21 cellular contexts compared by ENCODE assay signal in the genomic region with DNA sequence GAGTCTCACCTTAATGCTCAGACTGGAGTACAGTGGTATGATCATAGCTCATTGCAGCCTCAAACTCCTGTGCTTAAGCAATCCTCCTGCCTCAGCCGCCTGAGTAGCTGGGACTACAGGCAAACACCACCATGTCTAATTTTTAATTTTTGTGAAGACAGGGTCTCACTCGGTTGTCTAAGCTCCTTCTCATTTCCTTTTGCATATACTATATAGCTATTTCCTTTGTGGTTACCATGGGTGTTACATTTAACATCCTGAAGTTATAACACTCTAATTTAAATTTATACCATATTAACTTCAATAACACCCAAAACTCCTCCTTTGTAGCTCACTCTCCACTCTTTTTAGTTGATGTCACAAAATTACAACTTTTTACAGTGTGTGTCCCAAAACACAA.
A peak's percentile ranks its signal among the peaks of the same experiment; 100 is the strongest.
DNase-seq lines count a peak whose midpoint lies in the region; ATAC-seq and TF ChIP-seq lines count a peak whose summit lies in the region.
"Had no signal": no experiment of that assay in that cellular context is flagged by ENCODE, and none has a peak within 500 bp of the region (broad histone marks: within the 10 kb centered on the region; RNA-seq: fewer than 3 reads in every experiment).

No MANE protein-coding gene starts in this region.

- no peaks in the 10 kb centered on the region for H3K27me3 ChIP-seq in CD4-positive, alpha-beta T cell (ENCODE audit: control insufficient read depth, insufficient read depth, low read length)
- H3K27me3 ChIP-seq in naive thymus-derived CD4-positive, alpha-beta T cell (ENCODE audit: control insufficient read depth in 2 of 2, insufficient read depth in 2 of 2, low read length in 2 of 2): no peaks in the 10 kb centered on the region
- no peaks in the 10 kb centered on the region for H3K27me3 ChIP-seq in upper lobe of right lung
- H3K27me3 ChIP-seq: foreskin keratinocyte, neural progenitor cell, sigmoid colon, vagina had no signal

- intact Hi-C loops in CD4-positive, alpha-beta T cell (cut with DNase I, micrococcal nuclease): no loop called here
- intact Hi-C loops in activated CD4-positive, alpha-beta memory T cell treated with anti-CD3 and anti-CD28 coated beads for 36 hours (cut with micrococcal nuclease): no loop called here
- intact Hi-C loops in naive thymus-derived CD4-positive, alpha-beta T cell (cut with micrococcal nuclease): no loop called here
- intact Hi-C loops in upper lobe of right lung (cut with DNase I): no loop called here

- H3K4me3 ChIP-seq in Jurkat, Clone E6-1 (ENCODE audit: low read length): no peak overlapping the region
- H3K4me3 ChIP-seq in naive thymus-derived CD4-positive, alpha-beta T cell (ENCODE audit: low read length): no peak overlapping the region
- H3K4me3 ChIP-seq in upper lobe of right lung: no peak overlapping the region
- H3K4me3 ChIP-seq: neural progenitor cell, sigmoid colon, vagina had no signal

- CTCF ChIA-PET in CD4-positive, alpha-beta T cell (lab: Charles Lee): no interaction called here
- CTCF ChIA-PET in activated CD4-positive, alpha-beta memory T cell treated with anti-CD3 and anti-CD28 coated beads for 36 hours (lab: Charles Lee): no interaction called here
- CTCF ChIA-PET in naive thymus-derived CD4-positive, alpha-beta T cell (lab: Charles Lee): no interaction called here
- CTCF ChIA-PET in GM10248 (lab: Yijun Ruan, JAX): interaction anchor here (1.1 kb wide), 1 partner anchor 24 kb away, joined by 4 read pairs; no protein-coding TSS in a partner anchor

- H3K27me3 Mint-ChIP-seq in CD4-positive, alpha-beta T cell: no peaks in the 10 kb centered on the region
- H3K27me3 Mint-ChIP-seq in activated CD4-positive, alpha-beta memory T cell treated with anti-CD3 and anti-CD28 coated beads for 36 hours: no peaks in the 10 kb centered on the region
- H3K27me3 Mint-ChIP-seq in naive thymus-derived CD4-positive, alpha-beta T cell: no peaks in the 10 kb centered on the region

- DNase-seq in CD4-positive, alpha-beta T cell: no peak
- peak; percentile 14 for DNase-seq in Jurkat, Clone E6-1 (ENCODE audit: low read depth, low spot score)
- DNase-seq in activated CD4-positive, alpha-beta memory T cell treated with anti-CD3 and anti-CD28 coated beads for 36 hours: no peak
- no peak for DNase-seq in naive thymus-derived CD4-positive, alpha-beta T cell
- DNase-seq in NCI-H226 (no peak), upper lobe of right lung (no peak), GM10248 (ENCODE audit: extremely low spot score) (no peak)
- DNase-seq: activated CD4-positive, alpha-beta T cell treated with anti-CD3 and anti-CD28 coated beads for 4 hours; activated naive CD4-positive, alpha-beta T cell treated with anti-CD3 and anti-CD28 coated beads, Interleukin-2, amount 50 U/mL, for 16 hours; COR-L47; effector CD4-positive, alpha-beta T cell; foreskin keratinocyte; KG1; left ventricle myocardium superior; NCI-H187; sigmoid colon; SW 1271 had no signal

- ATAC-seq in CD4-positive, alpha-beta T cell (ENCODE audit: poor library complexity): no peak
- ATAC-seq in naive thymus-derived CD4-positive, alpha-beta T cell: peak; percentile 76
- no peak for ATAC-seq in upper lobe of right lung
- ATAC-seq: foreskin keratinocyte, left ventricle myocardium superior, Right ventricle myocardium inferior had no signal

- POLR2A ChIA-PET in CD4-positive, alpha-beta T cell (lab: Charles Lee): interaction anchor here (1.2 kb wide), 1 partner anchor 114 kb away, joined by 3 read pairs; the partner anchor contains the start of gene DCK
- POLR2A ChIA-PET in activated CD4-positive, alpha-beta memory T cell treated with anti-CD3 and anti-CD28 coated beads for 36 hours (lab: Charles Lee): no interaction called here
- POLR2A ChIA-PET in naive thymus-derived CD4-positive, alpha-beta T cell (lab: Charles Lee): no interaction called here
- POLR2A ChIA-PET in GM10248 (lab: Yijun Ruan, JAX): no interaction called here

- H3K4me1 Mint-ChIP-seq in CD4-positive, alpha-beta T cell (ENCODE audit: low read depth): peaks cover 36% of the 10 kb centered on the region
- peaks cover 36% of the 10 kb centered on the region for H3K4me1 Mint-ChIP-seq in activated CD4-positive, alpha-beta memory T cell treated with anti-CD3 and anti-CD28 coated beads for 36 hours (ENCODE audit: low read depth)
- peaks cover 6 to 37% (median 33%) of the 10 kb centered on the region in 7 donors for H3K4me1 Mint-ChIP-seq in naive thymus-derived CD4-positive, alpha-beta T cell
- H3K4me1 Mint-ChIP-seq: mesothelial cell of epicardium, neural progenitor cell had no signal

- peaks cover 6 to 46% of the 10 kb centered on the region in 2 donors for H3K4me1 ChIP-seq in naive thymus-derived CD4-positive, alpha-beta T cell (ENCODE audit: control insufficient read depth in 2 of 2, insufficient read depth in 2 of 2, low read length in 2 of 2)
- H3K4me1 ChIP-seq in upper lobe of right lung: no peaks in the 10 kb centered on the region
- H3K4me1 ChIP-seq: foreskin keratinocyte, neural progenitor cell, sigmoid colon, vagina had no signal

- H3K9me3 Mint-ChIP-seq in CD4-positive, alpha-beta T cell: no peaks in the 10 kb centered on the region
- peaks cover 2% of the 10 kb centered on the region for H3K9me3 Mint-ChIP-seq in activated CD4-positive, alpha-beta memory T cell treated with anti-CD3 and anti-CD28 coated beads for 36 hours
- peaks cover 0 to 5% (median 0%) of the 10 kb centered on the region in 11 donors for H3K9me3 Mint-ChIP-seq in naive thymus-derived CD4-positive, alpha-beta T cell
- H3K9me3 Mint-ChIP-seq: neural progenitor cell had no signal

- peak overlapping the region; percentile 16 for H3K4me3 Mint-ChIP-seq in CD4-positive, alpha-beta T cell
- no peak overlapping the region for H3K4me3 Mint-ChIP-seq in activated CD4-positive, alpha-beta memory T cell treated with anti-CD3 and anti-CD28 coated beads for 36 hours
- H3K4me3 Mint-ChIP-seq in naive thymus-derived CD4-positive, alpha-beta T cell: peak overlapping the region in 6 of 10 donors; percentile 12 to 71 (median 28)
- H3K4me3 Mint-ChIP-seq: mesothelial cell of epicardium, neural progenitor cell had no signal

- H3K9me3 ChIP-seq in CD4-positive, alpha-beta T cell (ENCODE audit: control insufficient read depth, low read length): no peaks in the 10 kb centered on the region
- no peaks in the 10 kb centered on the region for H3K9me3 ChIP-seq in naive thymus-derived CD4-positive, alpha-beta T cell (ENCODE audit: control insufficient read depth in 2 of 3, low read length in 3 of 3)
- no peaks in the 10 kb centered on the region for H3K9me3 ChIP-seq in upper lobe of right lung
- H3K9me3 ChIP-seq: sigmoid colon, vagina had no signal

- peak overlapping the region; percentile 8 for H3K27ac Mint-ChIP-seq in CD4-positive, alpha-beta T cell
- H3K27ac Mint-ChIP-seq in activated CD4-positive, alpha-beta memory T cell treated with anti-CD3 and anti-CD28 coated beads for 36 hours: peak overlapping the region; percentile 56
- H3K27ac Mint-ChIP-seq in naive thymus-derived CD4-positive, alpha-beta T cell: peak overlapping the region in 5 of 9 donors; percentile 28 to 70 (median 46)
- H3K27ac Mint-ChIP-seq: mesothelial cell of epicardium, neural progenitor cell had no signal

- peaks cover 4% of the 10 kb centered on the region for H3K36me3 Mint-ChIP-seq in CD4-positive, alpha-beta T cell (ENCODE audit: low read depth)
- no peaks in the 10 kb centered on the region for H3K36me3 Mint-ChIP-seq in activated CD4-positive, alpha-beta memory T cell treated with anti-CD3 and anti-CD28 coated beads for 36 hours
- H3K36me3 Mint-ChIP-seq in naive thymus-derived CD4-positive, alpha-beta T cell: no peaks in the 10 kb centered on the region
- H3K36me3 Mint-ChIP-seq: mesothelial cell of epicardium, neural progenitor cell had no signal

- H3K27ac ChIP-seq in CD4-positive, alpha-beta T cell (ENCODE audit: low read depth, low read length): no peak overlapping the region
- H3K27ac ChIP-seq in naive thymus-derived CD4-positive, alpha-beta T cell (ENCODE audit: low read depth, low read length): no peak overlapping the region
- H3K27ac ChIP-seq in upper lobe of right lung: no peak overlapping the region
- H3K27ac ChIP-seq: foreskin keratinocyte, neural progenitor cell, sigmoid colon, vagina had no signal

- H3K36me3 ChIP-seq in naive thymus-derived CD4-positive, alpha-beta T cell (ENCODE audit: control insufficient read depth in 2 of 3, insufficient read depth in 3 of 3, low read length in 3 of 3): no peaks in the 10 kb centered on the region
- H3K36me3 ChIP-seq in upper lobe of right lung: no peaks in the 10 kb centered on the region
- H3K36me3 ChIP-seq: neural progenitor cell, sigmoid colon, vagina had no signal

- TF ChIP-seq CTCF in CD4-positive, alpha-beta T cell (IDR thresholded peaks at IDR 0.05): no peak
- no peak for TF ChIP-seq CTCF in upper lobe of right lung (IDR thresholded peaks at IDR 0.05)
- no peak for TF ChIP-seq CTCF in GM10248 (IDR thresholded peaks at IDR 0.05; ENCODE audit: control extremely low read depth, extremely low read depth, low read depth, missing control alignments)
